In the genomic region with DNA sequence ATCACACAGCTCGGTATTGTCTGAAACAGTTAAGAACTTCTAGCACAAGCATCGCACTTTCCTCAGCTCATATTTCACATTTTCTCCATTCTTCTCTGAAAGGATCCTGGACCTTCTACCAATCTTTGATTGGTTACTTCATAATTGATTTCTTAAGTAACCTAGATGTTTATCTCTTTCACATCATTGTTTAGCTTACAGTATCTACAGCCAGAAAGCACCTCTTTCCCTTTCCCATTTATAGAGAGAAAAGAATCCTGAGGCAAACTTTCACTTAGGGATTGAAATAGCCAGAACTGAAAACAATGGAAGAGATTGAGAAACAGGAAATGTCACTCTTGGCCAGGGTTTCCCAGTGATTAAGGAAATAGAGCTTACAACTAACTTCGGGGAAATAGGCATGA, we compare ENCODE assay signal across 11 cellular contexts. TPM values are rescaled to one million over a fixed set of nuclear protein-coding genes. Genes with fewer than 3 reads are reported as not detected.
DNase-seq lines count a peak whose midpoint lies in the region; ATAC-seq and TF ChIP-seq lines count a peak whose summit lies in the region.
"Had no signal": no experiment of that assay in that cellular context is flagged by ENCODE, and none has a peak within 500 bp of the region (broad histone marks: within the 10 kb centered on the region; RNA-seq: fewer than 3 reads in every experiment).

No MANE protein-coding gene starts in this region.

- ATAC-seq in HG03097 (IDR thresholded peaks at IDR 0.05; ENCODE audit: low FRiP score, unreplicated experiment) = no peak
- no peak for ATAC-seq in GM21786 (IDR thresholded peaks at IDR 0.05; ENCODE audit: unreplicated experiment)
- no peak for ATAC-seq in HG03565 (IDR thresholded peaks at IDR 0.05; ENCODE audit: unreplicated experiment)

- peak overlapping the region; percentile 86 for H3K27ac ChIP-seq in subcutaneous abdominal adipose tissue (ENCODE audit: low read depth, low read length)

- H3K4me3 ChIP-seq in subcutaneous abdominal adipose tissue (ENCODE audit: low read depth in 1 of 5, low read length in 5 of 5) = peak overlapping the region in 4 of 5 donors; percentile 2 to 62 (median 22)

- peaks cover 0 to 14% (median 4%) of the 10 kb centered on the region in 5 donors for H3K4me1 ChIP-seq in subcutaneous abdominal adipose tissue (ENCODE audit: control insufficient read depth in 5 of 5, insufficient read depth in 5 of 5, low read length in 5 of 5)

- no peak for TF ChIP-seq CTCF in endothelial cell (IDR thresholded peaks at IDR 0.05; ENCODE audit: unreplicated experiment)

- peaks cover 40% of the 10 kb centered on the region for H3K4me1 Mint-ChIP-seq in endothelial cell (ENCODE audit: unreplicated experiment)

- no peaks in the 10 kb centered on the region for H3K9me3 ChIP-seq in subcutaneous abdominal adipose tissue (ENCODE audit: control insufficient read depth in 5 of 5, low read length in 5 of 5)

- no peaks in the 10 kb centered on the region for H3K9me3 Mint-ChIP-seq in endothelial cell (ENCODE audit: unreplicated experiment)

- no peak overlapping the region for H3K4me3 Mint-ChIP-seq in endothelial cell (ENCODE audit: unreplicated experiment)

- H3K36me3 Mint-ChIP-seq in endothelial cell (ENCODE audit: low read depth, unreplicated experiment) = peaks cover 3% of the 10 kb centered on the region

- peak overlapping the region in 2 of 5 donors; percentile 61 to 62 for H3K9ac ChIP-seq in subcutaneous abdominal adipose tissue (ENCODE audit: low read length in 5 of 5)

- H3K27ac Mint-ChIP-seq in endothelial cell (ENCODE audit: unreplicated experiment) = peak overlapping the region; percentile 98

- H3K27me3 Mint-ChIP-seq in endothelial cell (ENCODE audit: unreplicated experiment) = no peaks in the 10 kb centered on the region

- no peaks in the 10 kb centered on the region for H3K36me3 ChIP-seq in subcutaneous abdominal adipose tissue (ENCODE audit: control insufficient read depth in 5 of 5, insufficient read depth in 5 of 5, low read length in 5 of 5)

- no peaks in the 10 kb centered on the region for H3K27me3 ChIP-seq in subcutaneous abdominal adipose tissue (ENCODE audit: control insufficient read depth in 5 of 5, insufficient read depth in 4 of 5, low read length in 5 of 5)

- DNase-seq in M059J (ENCODE audit: low read depth) = peak; percentile 72
- DNase-seq in endothelial cell (ENCODE audit: low spot score) = no peak
- DNase-seq in lung microvascular endothelial cell (ENCODE audit: low read depth in 2 of 2) = peak; percentile 89 to 95
- no peak for DNase-seq in activated CD4-positive, alpha-beta T cell treated with anti-CD3 and anti-CD28 coated beads for 4 hours
- DNase-seq: DMS79, NCI-H510A, occipital lobe had no signal

RNA-seq across cellular contexts. Expression of a gene that starts 2.5 kb away (rescaled TPM):
- total RNA-seq in M059J (2014; rRNA removed; shearing (Covaris generic)) = 3.7 and 3.9 TPM in 2 replicates
- total RNA-seq in endothelial cell (ENCODE audit: unreplicated experiment) = 0.31 TPM
- 2.4 and 6.3 TPM in 2 replicates for total RNA-seq in lung microvascular endothelial cell

Comparison
In these comparisons a context has a peak if more than half of its experiments do, and no peak if none do; other contexts are left out.
1. DNase-seq: peak in M059J (single experiment) and lung microvascular endothelial cell (2 of 2); none in endothelial cell (single experiment) and activated CD4-positive, alpha-beta T cell treated with anti-CD3 and anti-CD28 coated beads for 4 hours (0 of 2).